In the genomic region with DNA sequence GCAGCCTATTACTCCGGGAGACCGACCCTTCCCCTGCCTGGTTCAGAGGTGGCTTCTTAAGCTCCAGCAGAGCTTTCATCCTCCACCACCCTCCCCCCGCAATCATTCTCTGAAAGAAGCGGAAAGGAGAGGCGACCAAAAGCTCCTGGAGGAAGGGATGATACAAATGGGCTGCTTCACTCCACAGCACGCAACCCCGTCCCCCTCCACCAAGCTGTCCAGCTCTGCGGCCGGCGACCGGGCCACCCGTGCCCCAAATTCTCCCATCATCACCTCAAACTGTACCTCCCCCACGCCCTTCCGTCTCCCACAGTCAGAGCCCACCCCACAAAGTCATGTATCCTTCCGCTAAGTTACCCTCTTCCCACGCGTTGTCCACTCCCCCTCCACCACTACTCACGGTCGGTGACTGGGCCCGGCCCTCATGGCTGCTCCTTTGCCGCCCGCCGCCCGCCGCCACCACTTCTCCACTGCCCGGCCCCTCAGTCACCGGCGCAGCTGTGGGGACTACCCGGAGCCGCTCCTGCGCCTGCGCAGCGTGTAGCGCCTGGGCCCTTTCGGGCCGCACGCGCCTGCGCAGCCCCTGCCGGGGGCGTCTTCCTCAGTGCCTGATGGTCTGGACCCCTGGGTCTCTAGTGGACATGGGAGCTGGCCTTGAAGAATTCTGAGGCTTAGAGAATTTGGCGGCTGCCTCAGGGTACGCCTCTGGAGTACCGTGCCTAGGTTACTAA, we compare ENCODE assay signal across 7 cellular contexts. TPM values are rescaled to one million over a fixed set of nuclear protein-coding genes. Genes with fewer than 3 reads are reported as not detected.
DNase-seq lines count a peak whose midpoint lies in the region; ATAC-seq, FAIRE-seq and TF ChIP-seq lines count a peak whose summit lies in the region.

A gene with protein sequence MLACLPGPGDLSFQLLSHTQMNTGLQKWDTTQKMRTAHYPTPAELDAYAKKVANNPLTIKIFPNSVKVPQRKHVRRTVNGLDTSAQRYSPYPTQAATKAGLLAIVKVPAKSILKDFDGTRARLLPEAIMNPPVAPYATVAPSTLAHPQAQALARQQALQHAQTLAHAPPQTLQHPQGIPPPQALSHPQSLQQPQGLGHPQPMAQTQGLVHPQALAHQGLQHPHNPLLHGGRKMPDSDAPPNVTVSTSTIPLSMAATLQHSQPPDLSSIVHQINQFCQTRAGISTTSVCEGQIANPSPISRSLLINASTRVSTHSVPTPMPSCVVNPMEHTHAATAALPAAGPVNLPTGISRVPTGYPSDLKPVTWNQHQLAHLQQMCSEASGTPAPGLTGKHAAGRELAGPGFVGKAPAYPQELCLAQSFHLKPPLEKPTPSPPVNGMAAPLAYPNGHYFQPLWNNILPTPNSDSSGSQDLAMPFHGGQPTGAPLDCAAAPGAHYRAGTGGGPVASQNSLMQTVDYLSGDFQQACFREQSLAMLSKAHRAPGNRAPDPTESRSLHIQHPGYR (minus strand): TSS at position 509 of the 731 bp plus-strand sequence. CDS start 76,123 bp downstream, outside the sequence.

- H3K36me3 ChIP-seq in mammary epithelial cell (ENCODE audit: insufficient read depth, low read length) (no peaks in the 10 kb centered on the region), small intestine (ENCODE audit: control insufficient read depth in 2 of 2, insufficient read depth in 2 of 2, low read length in 2 of 2) (peaks cover 0 to 4% of the 10 kb centered on the region in 2 donors)

- H3K4me3 ChIP-seq in WI38 (ENCODE audit: low read depth, low read length) = peak within 1 kb of the TSS; percentile 79
- H3K4me3 ChIP-seq in mammary epithelial cell (replicated peaks in 1 of 3; ENCODE audit: insufficient read depth in 1 of 3, low read depth in 2 of 3, low read length in 3 of 3) = peak within 1 kb of the TSS; percentile 84 to 95 (median 91)
- H3K4me3 ChIP-seq in small intestine (ENCODE audit: low read depth in 1 of 2, low read length in 2 of 2) = peak within 1 kb of the TSS; percentile 86 to 95

- FAIRE-seq in small intestine (lab: Jason Lieb, UNC) = no peak

- peak within 1 kb of the TSS; percentile 87 for H3K9ac ChIP-seq in mammary epithelial cell (ENCODE audit: insufficient read depth, low read length)

- H3K27ac ChIP-seq in mammary epithelial cell (ENCODE audit: insufficient read depth, low read depth, low read length) (peak within 1 kb of the TSS; percentile 54), small intestine (ENCODE audit: low read depth in 1 of 2, low read length in 1 of 2) (peak within 1 kb of the TSS; percentile 98)

- peak; percentile 66 for TF ChIP-seq POLR2A in GM18526 (IDR thresholded peaks at IDR 0.05; ENCODE audit: extremely low read depth, insufficient read length)

- H3K4me1 ChIP-seq in mammary epithelial cell (ENCODE audit: insufficient read depth, low read length) (peaks cover 3% of the 10 kb centered on the region), small intestine (ENCODE audit: control insufficient read depth in 2 of 2, insufficient read depth in 1 of 2, low read depth in 1 of 2, low read length in 1 of 2) (peaks cover 0 to 2% of the 10 kb centered on the region in 2 donors)

- H3K9me3 ChIP-seq in mammary epithelial cell (replicated peaks; ENCODE audit: insufficient read depth, low read length) (no peaks in the 10 kb centered on the region), small intestine (ENCODE audit: control insufficient read depth, low read depth) (no peaks in the 10 kb centered on the region)

- DNase-seq in NCI-H2196 treated with DMSO at 0.1 percent for 48 hours (lab: John Stamatoyannopoulos, UW; ENCODE audit: unreplicated experiment) = peak; percentile 34
- peak; percentile 76 for DNase-seq in mammary epithelial cell
- peak; percentile 99 for DNase-seq in iPS-NIHi11 (ENCODE audit: low spot score)
- DNase-seq in small intestine = peak; percentile 82

- peaks cover 56% of the 10 kb centered on the region for H3K79me2 ChIP-seq in mammary epithelial cell (ENCODE audit: insufficient read depth, low read length)

- H3K4me2 ChIP-seq in mammary epithelial cell (ENCODE audit: insufficient read depth, low read depth, low read length) = peak within 1 kb of the TSS; percentile 90

- BruUV-seq in mammary epithelial cell (replicated peaks; lab: Mats Ljungman, UMichigan) = no TSS peak

- peak; percentile 73 for ATAC-seq in HG03066 (IDR thresholded peaks at IDR 0.05; ENCODE audit: low read depth, unreplicated experiment)

- no peak for TF ChIP-seq CTCF in WI38 (IDR thresholded peaks at IDR 0.05; ENCODE audit: low read depth, low read length)
- no peak for TF ChIP-seq CTCF in mammary epithelial cell (conservative IDR thresholded peaks at IDR 0.05 in 1 of 2, IDR thresholded peaks at IDR 0.05 in 1 of 2; ENCODE audit: extremely low read depth in 1 of 2, insufficient read depth in 1 of 2, low read depth in 1 of 2, low read length in 2 of 2)

- dilution Hi-C loops in mammary epithelial cell (cut with HindIII; ENCODE audit: low sequenced_read_pairs) = no loop called here

- H3K27me3 ChIP-seq in mammary epithelial cell (ENCODE audit: insufficient read depth, low read length) (no peaks in the 10 kb centered on the region), small intestine (ENCODE audit: control insufficient read depth in 2 of 2, insufficient read depth in 2 of 2, low read length in 2 of 2) (no peaks in the 10 kb centered on the region)

- no peaks in the 10 kb centered on the region for H4K20me1 ChIP-seq in mammary epithelial cell (ENCODE audit: insufficient read depth, low read length)

- intact Hi-C loops in mammary epithelial cell (cut with micrococcal nuclease) = loop anchor here (1.0 to 5.0 kb wide), 3 partner anchors 12 to 54 kb away; a partner anchor contains a TSS

- CTCF ChIA-PET in mammary epithelial cell (lab: Charles Lee; ENCODE audit: low non-redundant PET) = interaction anchor here (0.5 to 1.1 kb wide), 3 partner anchors 59 to 281 kb away, joined by 3 to 4 read pairs (median 3); no protein-coding TSS in a partner anchor

- peak within 1 kb of the TSS; percentile 98 for H2AFZ ChIP-seq in mammary epithelial cell (ENCODE audit: low read depth, low read length)

- WGBS in mammary epithelial cell (ENCODE audit: low coverage, missing lambda C conversion rate) = 3% methylated on average over 23 of the region's 44 CpGs
- WGBS in small intestine, 3 donors = 0 to 1% (median 1%) methylated on average over 42 to 44 of the region's 44 CpGs

- in situ Hi-C loops in mammary epithelial cell (cut with MboI; ENCODE audit: low sequenced_read_pairs in 2 of 2) = no loop called here

RNA-seq across cellular contexts. Expression of the gene that starts here (rescaled TPM):
- 10 to 100 TPM; 11.0 to 28.9 TPM for total RNA-seq in mammary epithelial cell
- polyA plus RNA-seq in mammary epithelial cell (25.3 TPM), small intestine (10 to 100 TPM in 2 of 3 donors, 1 to 10 TPM in 1; 9.7 to 13.6 (median 13.2) TPM)
- polyA minus RNA-seq in mammary epithelial cell = 24.8 TPM

Comparison
In these comparisons a context has a peak if more than half of its experiments do, and no peak if none do; other contexts are left out.
1. Peak in every context shown above with its lines: DNase-seq, ATAC-seq, H3K4me3 ChIP-seq and H3K27ac ChIP-seq.
2. DNase-seq: peak in every context shown above with its lines; median percentile 99 in iPS-NIHi11; 82 in small intestine; 76 in mammary epithelial cell; 34 in NCI-H2196 treated with DMSO at 0.1 percent for 48 hours.